Comparison of ENCODE assay signal across 8 cellular contexts in genomic region chr19:2270572-2271515, GRCh38. TPM values are rescaled to one million over a fixed set of nuclear protein-coding genes. Genes with fewer than 3 reads are reported as not detected.
DNase-seq lines count a peak whose midpoint lies in the region; ATAC-seq and TF ChIP-seq lines count a peak whose summit lies in the region.

No MANE protein-coding gene starts in this region.

- H3K36me3 ChIP-seq in HCT116 (ENCODE audit: control insufficient read depth in 1 of 2, insufficient read depth in 2 of 2, low read length in 2 of 2) = peaks cover 14 to 28% of the 10 kb centered on the region in 2 experiments; a peak in 2 of 4 replicates
- H3K36me3 ChIP-seq in neutrophil = peaks cover 47% of the 10 kb centered on the region
- H3K36me3 ChIP-seq in suprapubic skin = peaks cover 15% of the 10 kb centered on the region

- DNase-seq in AG09309 (ENCODE audit: low read depth) = no peak
- DNase-seq in HCT116 (ENCODE audit: low read depth, low spot score) = no peak
- DNase-seq in SKM-1 treated with dmso at 0.1 percent for 144 hours (lab: John Stamatoyannopoulos, UW; ENCODE audit: unreplicated experiment) = peak; percentile 92
- DNase-seq in glomerular visceral epithelial cell (ENCODE audit: extremely low spot score) = peak; percentile 84
- peak; percentile 91 to 94 for DNase-seq in suprapubic skin (ENCODE audit: low spot score in 2 of 2)

- no peak for TF ChIP-seq EP300 in suprapubic skin (IDR thresholded peaks at IDR 0.05)

- peaks cover 18% of the 10 kb centered on the region; the same call in 1 of the 2 replicates for H4K20me1 ChIP-seq in HCT116 (ENCODE audit: insufficient read depth)

- peak overlapping the region; percentile 76 for H3K4me2 ChIP-seq in HCT116 (ENCODE audit: low read length)

- no peak for TF ChIP-seq POLR2A in HCT116 (IDR thresholded peaks at IDR 0.05; ENCODE audit: borderline replicate concordance, extremely low read depth, insufficient read depth, insufficient read length)
- no peak for TF ChIP-seq POLR2A in suprapubic skin (IDR thresholded peaks at IDR 0.05)

- POLR2A ChIA-PET in HCT116 (lab: Charles Lee) = interaction anchor here (0.8 to 1.3 kb wide), 5 partner anchors 9 to 130 kb away, joined by 3 to 4 read pairs (median 3); no protein-coding TSS in a partner anchor

- no peak for TF ChIP-seq RAD21 in HCT116 (IDR thresholded peaks at IDR 0.05; ENCODE audit: low read depth)

- no peaks in the 10 kb centered on the region for H3K27me3 Mint-ChIP-seq in activated naive CD8-positive, alpha-beta T cell

- no peaks in the 10 kb centered on the region for H3K9me3 Mint-ChIP-seq in activated naive CD8-positive, alpha-beta T cell (ENCODE audit: low read depth)

- ATAC-seq in HCT116 (no peak), GM21723 (IDR thresholded peaks at IDR 0.05; ENCODE audit: unreplicated experiment) (no peak)

- H3K36me3 Mint-ChIP-seq in activated naive CD8-positive, alpha-beta T cell = no peaks in the 10 kb centered on the region

- H3K27me3 ChIP-seq in HCT116 (ENCODE audit: insufficient read depth, low read length) (no peaks in the 10 kb centered on the region), neutrophil (no peaks in the 10 kb centered on the region), suprapubic skin (no peaks in the 10 kb centered on the region)

- H2AFZ ChIP-seq in HCT116 (ENCODE audit: low read depth, low read length, poor library complexity, severe bottlenecking) = no peak overlapping the region

- H3K4me3 Mint-ChIP-seq in activated naive CD8-positive, alpha-beta T cell = peak overlapping the region; percentile 91

- H3K4me1 Mint-ChIP-seq in activated naive CD8-positive, alpha-beta T cell (ENCODE audit: low read depth) = peaks cover 37% of the 10 kb centered on the region

- H3K9ac ChIP-seq in HCT116 (ENCODE audit: low read length) = peak overlapping the region; percentile 99

- no TSS peak for BruUV-seq in HCT116 (replicated peaks; lab: Mats Ljungman, UMichigan)

- H3K79me2 ChIP-seq in HCT116 (ENCODE audit: insufficient read depth, low read length) = peaks cover 51% of the 10 kb centered on the region

- TF ChIP-seq CTCF in AG09309 (IDR thresholded peaks at IDR 0.05; ENCODE audit: control insufficient read depth, insufficient read depth, low read depth, low read length, missing control alignments) (no peak), HCT116 (IDR thresholded peaks at IDR 0.05 in 2 of 3, conservative IDR thresholded peaks at IDR 0.05 in 1 of 3; ENCODE audit: borderline replicate concordance in 1 of 3, insufficient read depth in 1 of 3, low read depth in 2 of 3, low read length in 2 of 3) (no peak), neutrophil (IDR thresholded peaks at IDR 0.05) (peak; percentile 24), suprapubic skin (IDR thresholded peaks at IDR 0.05) (no peak)

- 0% methylated on average over 20 of the region's 83 CpGs for WGBS in suprapubic skin

- peak overlapping the region; percentile 98 for H3K27ac ChIP-seq in HCT116 (ENCODE audit: low read depth, low read length)
- peak overlapping the region; percentile 99 for H3K27ac ChIP-seq in neutrophil
- peak overlapping the region; percentile 100 for H3K27ac ChIP-seq in suprapubic skin

- H3K27ac Mint-ChIP-seq in activated naive CD8-positive, alpha-beta T cell = peak overlapping the region; percentile 91

- peak overlapping the region; percentile 90 for H3K4me3 ChIP-seq in AG09309 (ENCODE audit: control insufficient read depth, low read depth, low read length)
- H3K4me3 ChIP-seq in HCT116 (replicated peaks in 1 of 2; ENCODE audit: low read depth in 1 of 2, low read length in 2 of 2) = peak overlapping the region; percentile 97 to 98
- H3K4me3 ChIP-seq in neutrophil (ENCODE audit: low read depth in 1 of 2, low read length in 1 of 2) = peak overlapping the region; percentile 94 to 99
- peak overlapping the region; percentile 99 for H3K4me3 ChIP-seq in suprapubic skin

- H3K9me2 ChIP-seq in HCT116 (ENCODE audit: insufficient read depth) = no peaks in the 10 kb centered on the region

- RAD21 ChIA-PET in HCT116 (lab: Charles Lee; ENCODE audit: low non-redundant PET in 1 of 2, low total read pairs in 2 of 2, uncharacterized antibody in 2 of 2, unreplicated experiment in 2 of 2) = no interaction called here

- CTCF ChIA-PET in HCT116 (lab: Charles Lee) = interaction anchor here (1.4 kb wide), 1 partner anchor 10 kb away, joined by 4 read pairs; no protein-coding TSS in a partner anchor

- H3K4me1 ChIP-seq in HCT116 (ENCODE audit: control insufficient read depth in 1 of 2, insufficient read depth in 2 of 2, low read length in 2 of 2) = peaks cover 22 to 56% of the 10 kb centered on the region in 2 experiments
- peaks cover 76% of the 10 kb centered on the region in 2 experiments for H3K4me1 ChIP-seq in neutrophil (ENCODE audit: control insufficient read depth in 1 of 2, insufficient read depth in 1 of 2, low read depth in 1 of 2, low read length in 1 of 2)
- H3K4me1 ChIP-seq in suprapubic skin = peaks cover 72% of the 10 kb centered on the region

- intact Hi-C loops in HCT116 (cut with micrococcal nuclease) = no loop called here

- H3K9me3 ChIP-seq in HCT116 (ENCODE audit: control insufficient read depth in 1 of 2, insufficient read depth in 1 of 2, low read depth in 1 of 2, low read length in 2 of 2) = no peaks in the 10 kb centered on the region
- H3K9me3 ChIP-seq in neutrophil = no peaks in the 10 kb centered on the region
- H3K9me3 ChIP-seq in suprapubic skin = no peaks in the 10 kb centered on the region

TF ChIP-seq in HCT116, 20 proteins besides CTCF, POLR2A, EP300 and RAD21:
- no peak for TF ChIP-seq SRF (IDR thresholded peaks at IDR 0.05; ENCODE audit: low read depth)
- TF ChIP-seq CBX3 (IDR thresholded peaks at IDR 0.05; ENCODE audit: low read depth) = no peak
- TF ChIP-seq EGR1 (IDR thresholded peaks at IDR 0.05; ENCODE audit: low read depth) = peak; percentile 38; the same call in 1 of the 2 replicates
- TF ChIP-seq SIN3A (IDR thresholded peaks at IDR 0.05; ENCODE audit: low read depth) = no peak; the same call in 1 of the 2 replicates
- TF ChIP-seq ZFX (IDR thresholded peaks at IDR 0.05) = peak; percentile 34; the same call in 1 of the 2 replicates
- TF ChIP-seq POLR2AphosphoS5 (IDR thresholded peaks at IDR 0.05; ENCODE audit: low read depth, low read length) = peak; percentile 24; the same call in 1 of the 2 replicates

RNA-seq across cellular contexts. Expression of gene PEAK3, which starts 11.1 kb away (rescaled TPM):
- not detected for total RNA-seq in HCT116 (2021; ENCODE audit: unreplicated experiment)
- 0.11 and 0.13 TPM in 2 replicates for polyA plus RNA-seq in HCT116 (2012)
- 1 to 10 TPM in 1 of 4 donors, under 1 TPM in 1, not detected in 2; 0.55 to 1.4 TPM for total RNA-seq in suprapubic skin

RNA-seq across cellular contexts. Expression of gene JSRP1, which starts 14.6 kb away (rescaled TPM):
- total RNA-seq in HCT116 (2021; ENCODE audit: unreplicated experiment) = 0.30 TPM
- polyA plus RNA-seq in HCT116 (2012) = 1.3 and 1.5 TPM in 2 replicates
- not detected for total RNA-seq in suprapubic skin

RNA-seq across cellular contexts. Expression of gene AMH, which starts 21.7 kb away (rescaled TPM):
- total RNA-seq in HCT116 (2021; ENCODE audit: unreplicated experiment) (42.8 TPM), suprapubic skin (1 to 10 TPM; 1.7 to 4.3 (median 3.0) TPM)
- polyA plus RNA-seq in HCT116 (2012) = 14.0 and 14.4 TPM in 2 replicates

RNA-seq across cellular contexts. Expression of gene SF3A2, which starts 34.2 kb away (rescaled TPM):
- total RNA-seq in HCT116 (2021; ENCODE audit: unreplicated experiment) = 166 TPM
- 139 and 153 TPM in 2 replicates for polyA plus RNA-seq in HCT116 (2012)
- 100 to 1,000 TPM in 1 of 4 donors, 10 to 100 TPM in 3; 48.0 to 103 (median 64.8) TPM for total RNA-seq in suprapubic skin

RNA-seq across cellular contexts. Expression of gene PLEKHJ1, which starts 34.7 kb away (rescaled TPM):
- 88.2 TPM for total RNA-seq in HCT116 (2021; ENCODE audit: unreplicated experiment)
- 62.8 and 76.0 TPM in 2 replicates for polyA plus RNA-seq in HCT116 (2012)
- total RNA-seq in suprapubic skin = 10 to 100 TPM; 36.1 to 78.0 (median 62.9) TPM

Comparison
In these comparisons a context has a peak if more than half of its experiments do, and no peak if none do; other contexts are left out.
1. DNase-seq: peak in SKM-1 treated with dmso at 0.1 percent for 144 hours (single experiment), glomerular visceral epithelial cell (single experiment) and suprapubic skin (2 of 2); none in AG09309 (single experiment) and HCT116 (single experiment).
2. Peak in every context shown above with its lines, with median percentiles within 50 percentile points of each other: H3K4me3 ChIP-seq and H3K27ac ChIP-seq.